ENCODE assay signal across 8 cellular contexts in genomic region chr22:38069372-38070249, GRCh38. TPM values are rescaled to one million over a fixed set of nuclear protein-coding genes. Genes with fewer than 3 reads are reported as not detected.
DNase-seq lines count a peak whose midpoint lies in the region; ATAC-seq and TF ChIP-seq lines count a peak whose summit lies in the region.

No MANE protein-coding gene starts in this region.

- peaks cover 8% of the 10 kb centered on the region for H3K9me3 Mint-ChIP-seq in glutamatergic neuron (ENCODE audit: unreplicated experiment)
- no peaks in the 10 kb centered on the region for H3K9me3 Mint-ChIP-seq in activated T-helper 17 cell treated with anti-CD3 and anti-CD28 coated beads, Interleukin-2, amount 50 U/mL, for 72 hours
- no peaks in the 10 kb centered on the region for H3K9me3 Mint-ChIP-seq in activated T-cell treated with anti-CD3 and anti-CD28 coated beads, Interleukin-2, amount 50 U/mL, for 4 hours

- ATAC-seq in RWPE2 (ENCODE audit: low read depth) (no peak), GM21390 (IDR thresholded peaks at IDR 0.05; ENCODE audit: unreplicated experiment) (no peak)
- no peak for ATAC-seq in activated T-helper 17 cell treated with anti-CD3 and anti-CD28 coated beads, Interleukin-2, amount 50 U/mL, for 72 hours (replicated peaks)
- no peak for ATAC-seq in activated T-cell treated with anti-CD3 and anti-CD28 coated beads, Interleukin-2, amount 50 U/mL, for 4 hours

- H3K36me3 ChIP-seq in RWPE2 (ENCODE audit: low read depth), result peaks cover 38% of the 10 kb centered on the region

- H3K27ac Mint-ChIP-seq in glutamatergic neuron (ENCODE audit: unreplicated experiment), result peak overlapping the region; percentile 88
- no peak overlapping the region for H3K27ac Mint-ChIP-seq in activated T-helper 17 cell treated with anti-CD3 and anti-CD28 coated beads, Interleukin-2, amount 50 U/mL, for 72 hours

- TF ChIP-seq CTCF in GM10248 (IDR thresholded peaks at IDR 0.05; ENCODE audit: control extremely low read depth, extremely low read depth, low read depth, missing control alignments), result peak; percentile 31
- TF ChIP-seq CTCF in RWPE2 (IDR thresholded peaks at IDR 0.05; ENCODE audit: poor library complexity, severe bottlenecking), result peak; percentile 27
- peak; percentile 47 for TF ChIP-seq CTCF in glutamatergic neuron (IDR thresholded peaks at IDR 0.05; ENCODE audit: partially characterized antibody, unreplicated experiment)
- TF ChIP-seq CTCF in retinal pigment epithelial cell (conservative IDR thresholded peaks at IDR 0.05; ENCODE audit: low read depth, low read length), result peak; percentile 50

- CTCF ChIA-PET in GM10248 (lab: Yijun Ruan, JAX), result interaction anchor here (1.6 kb wide), 1 partner anchor 17 kb away, joined by 5 read pairs; no protein-coding TSS in a partner anchor

- H3K27me3 Mint-ChIP-seq in glutamatergic neuron (ENCODE audit: unreplicated experiment), result peaks cover 12% of the 10 kb centered on the region
- no peaks in the 10 kb centered on the region for H3K27me3 Mint-ChIP-seq in activated T-helper 17 cell treated with anti-CD3 and anti-CD28 coated beads, Interleukin-2, amount 50 U/mL, for 72 hours
- no peaks in the 10 kb centered on the region for H3K27me3 Mint-ChIP-seq in activated T-cell treated with anti-CD3 and anti-CD28 coated beads, Interleukin-2, amount 50 U/mL, for 4 hours (ENCODE audit: low read depth)

- H3K4me3 Mint-ChIP-seq in glutamatergic neuron (ENCODE audit: unreplicated experiment), result peak overlapping the region; percentile 26
- H3K4me3 Mint-ChIP-seq in activated T-helper 17 cell treated with anti-CD3 and anti-CD28 coated beads, Interleukin-2, amount 50 U/mL, for 72 hours, result no peak overlapping the region
- H3K4me3 Mint-ChIP-seq in activated T-cell treated with anti-CD3 and anti-CD28 coated beads, Interleukin-2, amount 50 U/mL, for 4 hours, result no peak overlapping the region

- no peaks in the 10 kb centered on the region for H3K9me3 ChIP-seq in RWPE2 (ENCODE audit: severe bottlenecking)

- POLR2A ChIA-PET in GM10248 (lab: Yijun Ruan, JAX), result no interaction called here

- H3K4me3 ChIP-seq in RWPE2 (ENCODE audit: severe bottlenecking) (no peak overlapping the region), retinal pigment epithelial cell (ENCODE audit: low read length) (no peak overlapping the region)

- no peaks in the 10 kb centered on the region for H3K27me3 ChIP-seq in RWPE2 (ENCODE audit: insufficient read depth, poor library complexity, severe bottlenecking)

- DNase-seq in GM10248 (ENCODE audit: extremely low spot score) (no peak), RWPE2 (ENCODE audit: low spot score) (no peak), glutamatergic neuron (peak; percentile 81), retinal pigment epithelial cell (ENCODE audit: low read depth) (no peak), NCI-H526 treated with DMSO at 0.1 percent for 48 hours (lab: John Stamatoyannopoulos, UW) (no peak)
- no peak for DNase-seq in activated T-cell treated with anti-CD3 and anti-CD28 coated beads, Interleukin-2, amount 50 U/mL, for 4 hours

- no peaks in the 10 kb centered on the region for H3K4me1 ChIP-seq in RWPE2 (ENCODE audit: insufficient read depth, poor library complexity, severe bottlenecking)

- no peak overlapping the region for H3K27ac ChIP-seq in RWPE2 (ENCODE audit: poor library complexity, severe bottlenecking)

- H3K36me3 Mint-ChIP-seq in glutamatergic neuron (ENCODE audit: unreplicated experiment), result no peaks in the 10 kb centered on the region
- peaks cover 45% of the 10 kb centered on the region for H3K36me3 Mint-ChIP-seq in activated T-helper 17 cell treated with anti-CD3 and anti-CD28 coated beads, Interleukin-2, amount 50 U/mL, for 72 hours (ENCODE audit: low read depth)
- H3K36me3 Mint-ChIP-seq in activated T-cell treated with anti-CD3 and anti-CD28 coated beads, Interleukin-2, amount 50 U/mL, for 4 hours (ENCODE audit: insufficient read depth), result peaks cover 31% of the 10 kb centered on the region

- peaks cover 31% of the 10 kb centered on the region for H3K4me1 Mint-ChIP-seq in glutamatergic neuron (ENCODE audit: low read depth, unreplicated experiment)
- H3K4me1 Mint-ChIP-seq in activated T-helper 17 cell treated with anti-CD3 and anti-CD28 coated beads, Interleukin-2, amount 50 U/mL, for 72 hours, result no peaks in the 10 kb centered on the region
- no peaks in the 10 kb centered on the region for H3K4me1 Mint-ChIP-seq in activated T-cell treated with anti-CD3 and anti-CD28 coated beads, Interleukin-2, amount 50 U/mL, for 4 hours (ENCODE audit: low read depth)

RNA-seq across cellular contexts. Expression of gene PICK1, which starts 12.4 kb away (rescaled TPM):
- 44.8 TPM for total RNA-seq in glutamatergic neuron (ENCODE audit: unreplicated experiment)
- 10 to 100 TPM; 15.2 to 23.2 TPM for total RNA-seq in activated T-helper 17 cell treated with anti-CD3 and anti-CD28 coated beads, Interleukin-2, amount 50 U/mL, for 72 hours
- 10 to 100 TPM; 21.7 to 24.2 (median 23.1) TPM for total RNA-seq in activated T-cell treated with anti-CD3 and anti-CD28 coated beads, Interleukin-2, amount 50 U/mL, for 4 hours

RNA-seq across cellular contexts. Expression of gene SLC16A8, which starts 14.4 kb away (rescaled TPM):
- total RNA-seq in glutamatergic neuron (ENCODE audit: unreplicated experiment), result not detected
- total RNA-seq in activated T-helper 17 cell treated with anti-CD3 and anti-CD28 coated beads, Interleukin-2, amount 50 U/mL, for 72 hours, result not detected
- total RNA-seq in activated T-cell treated with anti-CD3 and anti-CD28 coated beads, Interleukin-2, amount 50 U/mL, for 4 hours, result not detected

RNA-seq across cellular contexts. Expression of gene BAIAP2L2, which starts 40.9 kb away (rescaled TPM):
- 28.6 TPM for total RNA-seq in glutamatergic neuron (ENCODE audit: unreplicated experiment)
- total RNA-seq in activated T-helper 17 cell treated with anti-CD3 and anti-CD28 coated beads, Interleukin-2, amount 50 U/mL, for 72 hours, result 1 to 10 TPM in 1 of 2 donors, under 1 TPM in 1; 0.84 to 2.1 TPM
- total RNA-seq in activated T-cell treated with anti-CD3 and anti-CD28 coated beads, Interleukin-2, amount 50 U/mL, for 4 hours, result under 1 TPM; 0.32 to 0.43 (median 0.38) TPM
